1 cellular context compared by ENCODE assay signal in genomic region chr19:34962281-34962944, GRCh38.
TF ChIP-seq lines count a peak whose summit lies in the region.

No MANE protein-coding gene starts in this region.

TF ChIP-seq in HepG2, 621 proteins besides CTCF, POLR2A, EP300 and RAD21 (continued from another document and continues in another):
- no peak for TF ChIP-seq CREBL2 (CRISPR knock-in tag; IDR thresholded peaks at IDR 0.05; ENCODE audit: borderline replicate concordance)
- peak; percentile 23; the same call in 1 of the 2 replicates for TF ChIP-seq NCOR1 (IDR thresholded peaks at IDR 0.05; ENCODE audit: borderline replicate concordance, low read length)
- peak; percentile 60; the same call in 1 of the 2 replicates for TF ChIP-seq FOXJ3 (CRISPR knock-in tag; IDR thresholded peaks at IDR 0.05; ENCODE audit: borderline replicate concordance)
- TF ChIP-seq TOE1 (CRISPR knock-in tag; IDR thresholded peaks at IDR 0.05): no peak
- TF ChIP-seq AGO1 (IDR thresholded peaks at IDR 0.05; ENCODE audit: low read depth, low read length, poor library complexity, severe bottlenecking): no peak
- TF ChIP-seq HDAC1 (CRISPR knock-in tag; IDR thresholded peaks at IDR 0.05): 0 out of 2 replicates have a peak, but pooled peaks have one; percentile 12
- peak; percentile 70; the same call in 1 of the 2 replicates for TF ChIP-seq FOXK2 (IDR thresholded peaks at IDR 0.05)
- no peak for TF ChIP-seq NFRKB (IDR thresholded peaks at IDR 0.05)
- peak; percentile 73; the same call in 1 of the 2 replicates for TF ChIP-seq DRAP1 (CRISPR knock-in tag; IDR thresholded peaks at IDR 0.05)
- TF ChIP-seq PBX2 (CRISPR knock-in tag; IDR thresholded peaks at IDR 0.05): peak; percentile 48; the same call in 1 of the 2 replicates
- no peak for TF ChIP-seq ZMYM3 (CRISPR knock-in tag; IDR thresholded peaks at IDR 0.05)
- TF ChIP-seq ZNF792 (CRISPR knock-in tag; IDR thresholded peaks at IDR 0.05): peak; percentile 100
- TF ChIP-seq MIXL1 (CRISPR knock-in tag; IDR thresholded peaks at IDR 0.05): peak; percentile 69
- no peak for TF ChIP-seq GPN1 (CRISPR knock-in tag; IDR thresholded peaks at IDR 0.05; ENCODE audit: borderline replicate concordance)
- peak; percentile 83 for TF ChIP-seq BCL6 (CRISPR knock-in tag; IDR thresholded peaks at IDR 0.05)
- no peak for TF ChIP-seq ZNF776 (CRISPR knock-in tag; IDR thresholded peaks at IDR 0.05)
- peak; percentile 38; the same call in 1 of the 2 replicates for TF ChIP-seq HOXA3 (CRISPR knock-in tag; IDR thresholded peaks at IDR 0.05)
- TF ChIP-seq FOXP4 (CRISPR knock-in tag; IDR thresholded peaks at IDR 0.05): peak; percentile 95
- peak; percentile 86 for TF ChIP-seq TGIF2 (CRISPR knock-in tag; IDR thresholded peaks at IDR 0.05)
- TF ChIP-seq TFDP2 (CRISPR knock-in tag; IDR thresholded peaks at IDR 0.05): 0 out of 2 replicates have a peak, but pooled peaks have one; percentile 42
- 0 out of 2 replicates have a peak, but pooled peaks have one; percentile 31 for TF ChIP-seq PHF20 (CRISPR knock-in tag; IDR thresholded peaks at IDR 0.05)
- peak; percentile 69 for TF ChIP-seq ZNF609 (CRISPR knock-in tag; IDR thresholded peaks at IDR 0.05; ENCODE audit: borderline replicate concordance)
- no peak for TF ChIP-seq ZBTB40 (IDR thresholded peaks at IDR 0.05)
- peak; percentile 27; the same call in 1 of the 2 replicates for TF ChIP-seq ZBTB40 (CRISPR knock-in tag; IDR thresholded peaks at IDR 0.05)
- TF ChIP-seq ZBTB7B (CRISPR knock-in tag; IDR thresholded peaks at IDR 0.05): 0 out of 2 replicates have a peak, but pooled peaks have one; percentile 56
- TF ChIP-seq ZNF260 (CRISPR knock-in tag; IDR thresholded peaks at IDR 0.05; ENCODE audit: borderline replicate concordance, low read depth): no peak
- TF ChIP-seq SMAD9 (CRISPR knock-in tag; IDR thresholded peaks at IDR 0.05): no peak
- TF ChIP-seq ZNF367 (CRISPR knock-in tag; IDR thresholded peaks at IDR 0.05; ENCODE audit: borderline replicate concordance): no peak
- 0 out of 2 replicates have a peak, but pooled peaks have one; percentile 12 for TF ChIP-seq NR2C2 (CRISPR knock-in tag; IDR thresholded peaks at IDR 0.05; ENCODE audit: borderline replicate concordance)
- peak; percentile 90 for TF ChIP-seq PPARG (CRISPR knock-in tag; conservative IDR thresholded peaks at IDR 0.05)
- TF ChIP-seq SOX5 (CRISPR knock-in tag; IDR thresholded peaks at IDR 0.05; ENCODE audit: borderline replicate concordance): peak; percentile 90
- TF ChIP-seq ZNF138 (CRISPR knock-in tag; IDR thresholded peaks at IDR 0.05; ENCODE audit: low read depth): no peak
- TF ChIP-seq STAT6 (CRISPR knock-in tag; IDR thresholded peaks at IDR 0.05; ENCODE audit: borderline replicate concordance): 0 out of 2 replicates have a peak, but pooled peaks have one; percentile 60
- TF ChIP-seq MXI1 (IDR thresholded peaks at IDR 0.05; ENCODE audit: borderline replicate concordance, low read depth, low read length): 0 out of 3 replicates have a peak, but pooled peaks have one; percentile 13
- peak; percentile 47; the same call in 1 of the 2 replicates for TF ChIP-seq RBFOX2 (IDR thresholded peaks at IDR 0.05; ENCODE audit: low read depth, low read length)
- no peak for TF ChIP-seq ZKSCAN5 (CRISPR knock-in tag; IDR thresholded peaks at IDR 0.05)
- TF ChIP-seq SP5 (CRISPR knock-in tag; IDR thresholded peaks at IDR 0.05; ENCODE audit: borderline replicate concordance, low read depth): peak; percentile 37; the same call in 1 of the 2 replicates
- TF ChIP-seq ARNTL (CRISPR knock-in tag; IDR thresholded peaks at IDR 0.05): peak; percentile 63; the same call in 1 of the 2 replicates
- peak; percentile 60 for TF ChIP-seq RARA (CRISPR knock-in tag; IDR thresholded peaks at IDR 0.05)
- peak; percentile 78 for TF ChIP-seq ELF1 (CRISPR knock-in tag; IDR thresholded peaks at IDR 0.05)
